In genomic region chr16:89197633-89198416, GRCh38 we compare ENCODE assay signal across 1 cellular context.
A peak's percentile ranks its signal among the peaks of the same experiment; 100 is the strongest.
TF ChIP-seq lines count a peak whose summit lies in the region.

No MANE protein-coding gene starts in this region.

TF ChIP-seq in HepG2, 621 proteins besides CTCF, POLR2A, EP300 and RAD21 (continued from another document and continues in another):
- no peak for TF ChIP-seq PAX8 (CRISPR knock-in tag; IDR thresholded peaks at IDR 0.05; ENCODE audit: borderline replicate concordance)
- TF ChIP-seq MED1 (CRISPR knock-in tag; IDR thresholded peaks at IDR 0.05) = peak; percentile 73
- no peak for TF ChIP-seq STAT5B (CRISPR knock-in tag; IDR thresholded peaks at IDR 0.05)
- TF ChIP-seq ZNF234 (CRISPR knock-in tag; conservative IDR thresholded peaks at IDR 0.05) = no peak
- no peak for TF ChIP-seq ZNF674 (CRISPR knock-in tag; IDR thresholded peaks at IDR 0.05; ENCODE audit: low read depth)
- peak; percentile 73; the same call in 1 of the 2 replicates for TF ChIP-seq IRF2 (CRISPR knock-in tag; IDR thresholded peaks at IDR 0.05)
- TF ChIP-seq ZBTB7B (CRISPR knock-in tag; IDR thresholded peaks at IDR 0.05) = peak; percentile 96
- peak; percentile 43; the same call in 1 of the 2 replicates for TF ChIP-seq DRAP1 (CRISPR knock-in tag; IDR thresholded peaks at IDR 0.05)
- TF ChIP-seq TBX2 (CRISPR knock-in tag; IDR thresholded peaks at IDR 0.05; ENCODE audit: borderline replicate concordance) = peak; percentile 100
- no peak for TF ChIP-seq PBX2 (CRISPR knock-in tag; IDR thresholded peaks at IDR 0.05)
- peak; percentile 83; the same call in 1 of the 2 replicates for TF ChIP-seq ZNF564 (CRISPR knock-in tag; IDR thresholded peaks at IDR 0.05)
- TF ChIP-seq ZNF207 (IDR thresholded peaks at IDR 0.05; ENCODE audit: borderline replicate concordance) = no peak
- no peak for TF ChIP-seq MBD4 (IDR thresholded peaks at IDR 0.05; ENCODE audit: borderline replicate concordance, low read length)
- TF ChIP-seq ZNF790 (CRISPR knock-in tag; IDR thresholded peaks at IDR 0.05; ENCODE audit: borderline replicate concordance) = no peak
- no peak; the same call in 1 of the 2 replicates for TF ChIP-seq POLR2G (IDR thresholded peaks at IDR 0.05; ENCODE audit: low read depth, low read length)
- no peak for TF ChIP-seq ZNF343 (CRISPR knock-in tag; IDR thresholded peaks at IDR 0.05)
- no peak for TF ChIP-seq CREB3 (CRISPR knock-in tag; IDR thresholded peaks at IDR 0.05)
- no peak for TF ChIP-seq ZBTB49 (CRISPR knock-in tag; IDR thresholded peaks at IDR 0.05; ENCODE audit: borderline replicate concordance)
- TF ChIP-seq HOXA9 (CRISPR knock-in tag; IDR thresholded peaks at IDR 0.05; ENCODE audit: borderline replicate concordance) = 0 out of 2 replicates have a peak, but pooled peaks have one; percentile 30
- TF ChIP-seq MBNL3 (CRISPR knock-in tag; conservative IDR thresholded peaks at IDR 0.05) = no peak
- peak; percentile 60; the same call in 1 of the 2 replicates for TF ChIP-seq ZBTB43 (CRISPR knock-in tag; conservative IDR thresholded peaks at IDR 0.05)
- no peak for TF ChIP-seq NFAT5 (CRISPR knock-in tag; IDR thresholded peaks at IDR 0.05)
- no peak for TF ChIP-seq KAT2B (IDR thresholded peaks at IDR 0.05; ENCODE audit: borderline replicate concordance, low read depth, low read length)
- TF ChIP-seq PHF5A (CRISPR knock-in tag; IDR thresholded peaks at IDR 0.05; ENCODE audit: low read depth, unreplicated experiment) = no peak
- TF ChIP-seq RBFOX2 (IDR thresholded peaks at IDR 0.05; ENCODE audit: low read depth, low read length) = peak; percentile 82
- TF ChIP-seq ZSCAN12 (CRISPR knock-in tag; IDR thresholded peaks at IDR 0.05) = 0 out of 2 replicates have a peak, but pooled peaks have one; percentile 54
- TF ChIP-seq HNRNPLL (IDR thresholded peaks at IDR 0.05; ENCODE audit: low read depth, low read length, poor library complexity, severe bottlenecking) = peak; percentile 56
- TF ChIP-seq ATM (IDR thresholded peaks at IDR 0.05; ENCODE audit: borderline replicate concordance) = no peak
- no peak for TF ChIP-seq ZSCAN25 (CRISPR knock-in tag; IDR thresholded peaks at IDR 0.05)
- no peak; the same call in 1 of the 2 replicates for TF ChIP-seq ZNF780A (CRISPR knock-in tag; IDR thresholded peaks at IDR 0.05)
- TF ChIP-seq ZNF652 (CRISPR knock-in tag; IDR thresholded peaks at IDR 0.05; ENCODE audit: borderline replicate concordance, low read depth) = no peak
- TF ChIP-seq SMAD3 (CRISPR knock-in tag; IDR thresholded peaks at IDR 0.05) = no peak
- peak; percentile 45; the same call in 1 of the 2 replicates for TF ChIP-seq FOXK2 (IDR thresholded peaks at IDR 0.05)
- no peak for TF ChIP-seq ZNF7 (CRISPR knock-in tag; IDR thresholded peaks at IDR 0.05)
- no peak for TF ChIP-seq ZNF34 (CRISPR knock-in tag; IDR thresholded peaks at IDR 0.05; ENCODE audit: borderline replicate concordance)
- TF ChIP-seq PAWR (CRISPR knock-in tag; IDR thresholded peaks at IDR 0.05; ENCODE audit: borderline replicate concordance) = no peak
- no peak for TF ChIP-seq TRIM22 (IDR thresholded peaks at IDR 0.05)
- no peak for TF ChIP-seq MTERF4 (CRISPR knock-in tag; IDR thresholded peaks at IDR 0.05)
- TF ChIP-seq PHF21A (CRISPR knock-in tag; IDR thresholded peaks at IDR 0.05) = peak; percentile 99
- TF ChIP-seq ZNF143 (CRISPR knock-in tag; IDR thresholded peaks at IDR 0.05) = peak; percentile 50; the same call in 1 of the 2 replicates
- TF ChIP-seq SNAPC2 (CRISPR knock-in tag; IDR thresholded peaks at IDR 0.05) = no peak
- peak; percentile 81 for TF ChIP-seq POGK (CRISPR knock-in tag; conservative IDR thresholded peaks at IDR 0.05)
- TF ChIP-seq NFRKB (IDR thresholded peaks at IDR 0.05) = no peak
- no peak for TF ChIP-seq SNAPC5 (CRISPR knock-in tag; IDR thresholded peaks at IDR 0.05; ENCODE audit: borderline replicate concordance)
- peak; percentile 76; the same call in 1 of the 2 replicates for TF ChIP-seq ZMYM2 (CRISPR knock-in tag; IDR thresholded peaks at IDR 0.05)
- no peak for TF ChIP-seq ZNF558 (CRISPR knock-in tag; IDR thresholded peaks at IDR 0.05; ENCODE audit: borderline replicate concordance)
- no peak for TF ChIP-seq SMAD9 (CRISPR knock-in tag; IDR thresholded peaks at IDR 0.05)
- peak; percentile 25; the same call in 1 of the 2 replicates for TF ChIP-seq ZNF629 (CRISPR knock-in tag; conservative IDR thresholded peaks at IDR 0.05)
- peak; percentile 62; the same call in 1 of the 2 replicates for TF ChIP-seq MLX (CRISPR knock-in tag; IDR thresholded peaks at IDR 0.05)
